In the genomic region with DNA sequence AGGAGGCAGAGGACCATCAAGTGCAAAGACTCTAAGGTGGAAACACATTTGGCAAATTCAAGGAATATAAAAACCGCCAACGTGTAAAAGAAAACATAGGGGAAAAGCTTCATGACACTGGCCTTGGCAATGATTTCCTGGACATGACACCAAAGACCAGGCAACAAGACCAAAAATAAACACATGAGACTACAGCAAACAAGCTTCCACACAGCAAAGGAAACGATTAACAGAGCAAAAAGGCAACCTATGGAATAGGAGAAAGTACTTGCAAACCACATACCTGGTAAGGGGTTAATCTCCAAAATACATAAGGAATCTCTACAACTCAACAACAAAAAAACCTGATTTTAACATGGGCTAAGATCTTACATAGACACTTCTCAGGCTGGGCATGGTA, we compare ENCODE assay signal across 15 cellular contexts. TPM values are rescaled to one million over a fixed set of nuclear protein-coding genes. Genes with fewer than 3 reads are reported as not detected.
DNase-seq lines count a peak whose midpoint lies in the region; ATAC-seq and TF ChIP-seq lines count a peak whose summit lies in the region.
"Had no signal": no experiment of that assay in that cellular context is flagged by ENCODE, and none has a peak within 500 bp of the region (broad histone marks: within the 10 kb centered on the region; RNA-seq: fewer than 3 reads in every experiment).

No MANE protein-coding gene starts in this region.

- no peak overlapping the region for H3K4me3 Mint-ChIP-seq in CD4-positive, alpha-beta T cell
- no peak overlapping the region; the same call in none of the 2 replicates for H3K4me3 Mint-ChIP-seq in HFFc6
- H3K4me3 Mint-ChIP-seq in chondrocyte (ENCODE audit: unreplicated experiment), result no peak overlapping the region

- H3K79me2 ChIP-seq in parathyroid adenoma, result peaks cover 20% of the 10 kb centered on the region

- peak overlapping the region; percentile 87 for H3K27ac Mint-ChIP-seq in CD4-positive, alpha-beta T cell
- H3K27ac Mint-ChIP-seq in HFFc6, result peak overlapping the region; percentile 82
- peak overlapping the region; percentile 55 for H3K27ac Mint-ChIP-seq in chondrocyte (ENCODE audit: unreplicated experiment)

- peaks cover 66% of the 10 kb centered on the region for H3K36me3 Mint-ChIP-seq in CD4-positive, alpha-beta T cell (ENCODE audit: low read depth)
- peaks cover 44% of the 10 kb centered on the region for H3K36me3 Mint-ChIP-seq in HFFc6 (ENCODE audit: low read depth)
- H3K36me3 Mint-ChIP-seq in chondrocyte (ENCODE audit: low read depth), result peaks cover 22% of the 10 kb centered on the region

- no peak overlapping the region for H3K4me3 ChIP-seq in parathyroid adenoma (ENCODE audit: low read depth, low read length)
- H3K4me3 ChIP-seq: colonic mucosa, testis had no signal

- H3K9me3 Mint-ChIP-seq in CD4-positive, alpha-beta T cell, result no peaks in the 10 kb centered on the region
- H3K9me3 Mint-ChIP-seq in HFFc6 (no peaks in the 10 kb centered on the region), chondrocyte (ENCODE audit: low read depth) (no peaks in the 10 kb centered on the region)

- CTCF ChIA-PET in CD4-positive, alpha-beta T cell (lab: Charles Lee), result interaction anchor here (1.3 to 2.4 kb wide), 2 partner anchors 16 to 21 kb away, joined by 3 to 5 read pairs; no protein-coding TSS in a partner anchor

- H3K9me3 ChIP-seq in CD4-positive, alpha-beta T cell (ENCODE audit: control insufficient read depth, low read length), result no peaks in the 10 kb centered on the region
- no peaks in the 10 kb centered on the region for H3K9me3 ChIP-seq in parathyroid adenoma (ENCODE audit: control insufficient read depth, low read length)
- H3K9me3 ChIP-seq: colonic mucosa, testis had no signal

- no peak for ATAC-seq in CD4-positive, alpha-beta T cell (ENCODE audit: poor library complexity)

- H3K4me1 ChIP-seq in parathyroid adenoma, result peaks cover 37% of the 10 kb centered on the region

- no peak overlapping the region for H3K9ac ChIP-seq in parathyroid adenoma

- intact Hi-C loops in CD4-positive, alpha-beta T cell (cut with DNase I, micrococcal nuclease), result no loop called here

- no peak overlapping the region for H3K27ac ChIP-seq in CD4-positive, alpha-beta T cell (ENCODE audit: low read depth, low read length)
- peak overlapping the region; percentile 48 for H3K27ac ChIP-seq in parathyroid adenoma
- H3K27ac ChIP-seq: colonic mucosa, testis had no signal

- H3K36me3 ChIP-seq in parathyroid adenoma (ENCODE audit: control insufficient read depth, insufficient read depth, low read length), result no peaks in the 10 kb centered on the region

- H3K4me2 ChIP-seq in parathyroid adenoma (ENCODE audit: low read length), result no peak overlapping the region

- H3K4me1 Mint-ChIP-seq in CD4-positive, alpha-beta T cell (ENCODE audit: low read depth), result peaks cover 67% of the 10 kb centered on the region
- H3K4me1 Mint-ChIP-seq in HFFc6 (ENCODE audit: low read depth), result peaks cover 75% of the 10 kb centered on the region
- peaks cover 66% of the 10 kb centered on the region for H3K4me1 Mint-ChIP-seq in chondrocyte (ENCODE audit: low read depth)

- H3K27me3 Mint-ChIP-seq in CD4-positive, alpha-beta T cell, result no peaks in the 10 kb centered on the region
- H3K27me3 Mint-ChIP-seq in HFFc6 (ENCODE audit: insufficient read depth) (no peaks in the 10 kb centered on the region), chondrocyte (ENCODE audit: low read depth) (no peaks in the 10 kb centered on the region)

- POLR2A ChIA-PET in CD4-positive, alpha-beta T cell (lab: Charles Lee), result interaction anchor here (1.5 to 7.7 kb wide), 2 partner anchors 10 to 136 kb away, joined by 5 to 102 read pairs; partner anchors contain the start of genes GSTO2 and SFR1

- H2AFZ ChIP-seq in parathyroid adenoma, result no peak overlapping the region

- no peak for TF ChIP-seq CTCF in CD4-positive, alpha-beta T cell (IDR thresholded peaks at IDR 0.05)
- TF ChIP-seq CTCF in HFFc6 (IDR thresholded peaks at IDR 0.05), result no peak
- TF ChIP-seq CTCF in chondrocyte (IDR thresholded peaks at IDR 0.05), result no peak
- no peak for TF ChIP-seq CTCF in parathyroid adenoma (IDR thresholded peaks at IDR 0.05)

- DNase-seq in CD4-positive, alpha-beta T cell, result no peak
- no peak for DNase-seq in HFFc6
- DNase-seq in chondrocyte (ENCODE audit: low spot score), result no peak
- DNase-seq in NCI-H345 treated with DMSO at 0.1 percent for 48 hours (lab: John Stamatoyannopoulos, UW; ENCODE audit: unreplicated experiment), result no peak
- DNase-seq in NCI-H2107 (lab: John Stamatoyannopoulos, UW), result no peak
- no peak for DNase-seq in NCI-H226
- DNase-seq: activated CD4-positive, alpha-beta T cell treated with anti-CD3 and anti-CD28 coated beads for 4 hours; anterior cingulate cortex; colonic mucosa; DMS53; NCI-H1694; NCI-H510A; stimulated activated CD4-positive, alpha-beta T cell treated with anti-CD3 and anti-CD28 coated beads, Interleukin-4, amount 100 ng/mL, for 4 hours; testis had no signal

- H3K27me3 ChIP-seq in CD4-positive, alpha-beta T cell (ENCODE audit: control insufficient read depth, insufficient read depth, low read length), result no peaks in the 10 kb centered on the region
- no peaks in the 10 kb centered on the region for H3K27me3 ChIP-seq in parathyroid adenoma (ENCODE audit: control insufficient read depth, insufficient read depth, low read length)
- H3K27me3 ChIP-seq: colonic mucosa, testis had no signal

RNA-seq across cellular contexts. Expression of gene GSTO1, which starts 3.5 kb away (rescaled TPM):
- 10 to 100 TPM; 23.9 to 26.1 TPM for total RNA-seq in CD4-positive, alpha-beta T cell
- 100 to 1,000 TPM; 213 to 242 (median 224) TPM for total RNA-seq in HFFc6 (2021; fragmentation: NEBNext Ultra II Directional; extraction: Animal tissue kit (Norgen Biotek cat#: 25700))
- 57.0 to 78.2 TPM (median 61.8 TPM) in 3 replicates for total RNA-seq in chondrocyte

RNA-seq across cellular contexts. Expression of gene GSTO2, which starts 10.8 kb away (rescaled TPM):
- 1 to 10 TPM in 1 of 2 experiments, under 1 TPM in 1; 0.77 to 1.2 TPM for total RNA-seq in CD4-positive, alpha-beta T cell
- total RNA-seq in HFFc6 (2021; fragmentation: NEBNext Ultra II Directional; extraction: Animal tissue kit (Norgen Biotek cat#: 25700)), result 10 to 100 TPM in 4 of 6 experiments, 1 to 10 TPM in 2; 2.5 to 15.0 (median 12.3) TPM
- total RNA-seq in chondrocyte, result 0.28 to 0.73 TPM (median 0.32 TPM) in 3 replicates

RNA-seq across cellular contexts. Expression of gene CFAP43, which starts 26.0 kb away (rescaled TPM):
- total RNA-seq in CD4-positive, alpha-beta T cell, result not detected
- total RNA-seq in HFFc6 (2021; fragmentation: NEBNext Ultra II Directional; extraction: Animal tissue kit (Norgen Biotek cat#: 25700)), result under 1 TPM in 1 of 6 experiments, not detected in 5; 0.14 TPM
- 0.15 to 0.17 TPM in 2 of 3 replicates, not detected in the other for total RNA-seq in chondrocyte
